ENCODE assay signal across 32 cellular contexts in the genomic region with DNA sequence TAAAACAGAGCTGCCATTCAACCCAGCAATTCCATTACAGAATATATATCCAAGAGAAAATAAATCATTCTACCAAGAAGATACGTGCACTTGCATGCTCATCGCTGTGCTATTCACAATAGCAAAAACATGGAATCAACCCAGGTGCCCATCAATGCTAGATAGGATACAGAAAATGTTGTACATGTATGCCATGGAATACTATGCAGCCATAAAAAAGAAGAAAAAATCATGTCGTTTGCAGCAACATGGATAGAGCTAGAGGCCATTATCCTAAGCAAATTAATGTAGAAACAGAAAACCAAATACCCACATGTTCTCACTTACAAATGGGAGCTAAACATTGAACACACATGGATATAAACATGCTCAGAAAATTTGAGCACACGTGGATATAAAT.
DNase-seq lines count a peak whose midpoint lies in the region; ATAC-seq, FAIRE-seq and TF ChIP-seq lines count a peak whose summit lies in the region.
"Had no signal": no experiment of that assay in that cellular context is flagged by ENCODE, and none has a peak within 500 bp of the region (broad histone marks: within the 10 kb centered on the region; RNA-seq: fewer than 3 reads in every experiment).

No MANE protein-coding gene starts in this region.

- H3K9me1 ChIP-seq in K562 (ENCODE audit: control insufficient read depth, insufficient read depth, low read length): no peaks in the 10 kb centered on the region

- H3K4me2 ChIP-seq in HepG2 (ENCODE audit: low read depth, low read length) (no peak overlapping the region), K562 (ENCODE audit: insufficient read depth, low read length) (no peak overlapping the region)
- H3K4me2 ChIP-seq: A549; BLaER1; BLaER1 treated with 17β-estradiol and CSF1 and Interleukin-3, amounts not matched to agents 10 nM and 100 nM had no signal

- CTCF ChIA-PET in HepG2 (lab: Yijun Ruan, JAX; ENCODE audit: low intra/inter-chr PET ratio, low total read pairs): no interaction called here
- CTCF ChIA-PET in HEK293 (lab: Yijun Ruan, JAX): interaction anchor here (0.6 to 1.0 kb wide), 4 partner anchors 11 to 456 kb away, joined by 3 to 5 read pairs (median 3); no protein-coding TSS in a partner anchor
- CTCF ChIA-PET in K562 (lab: Yijun Ruan, JAX; ENCODE audit: low intra/inter-chr PET ratio): no interaction called here

- H3K27ac ChIP-seq in HepG2 (ENCODE audit: extremely low read length, insufficient read depth, low read length) (no peak overlapping the region), right lobe of liver (no peak overlapping the region), HEK293 (ENCODE audit: extremely low read depth, low read depth, low read length) (no peak overlapping the region), K562 (ENCODE audit: extremely low read depth, low read depth, low read length) (no peak overlapping the region)
- H3K27ac ChIP-seq: 22Rv1; A549; BLaER1; BLaER1 treated with 17β-estradiol and CSF1 and Interleukin-3, amounts not matched to agents 10 nM and 100 nM; C4-2B had no signal

- DNase-seq in HepG2 (ENCODE audit: low spot score): no peak
- DNase-seq in right lobe of liver: no peak
- no peak for DNase-seq in K562 (ENCODE audit: extremely low read depth in 1 of 4, low spot score in 3 of 4)
- DNase-seq in DMS79 treated with DMSO at 0.1 percent for 48 hours (lab: John Stamatoyannopoulos, UW): no peak
- DNase-seq: 8988T; ACHN; AML-193; BE2C; C1 segment of cervical spinal cord; Caco-2; Calu3; CD4-positive, alpha-beta memory T cell; CD4-positive, alpha-beta T cell; CD4-positive, CD25-positive, alpha-beta regulatory T cell; CD8-positive, alpha-beta memory T cell; CD8-positive, alpha-beta T cell; COR-L47; DMS 273 treated with DMSO at 0.1 percent for 48 hours; DMS153; DMS53; DMS79; DND-41; EL had no signal

- no peaks in the 10 kb centered on the region for H3K9me3 ChIP-seq in HepG2 (ENCODE audit: low read length)
- H3K9me3 ChIP-seq in right lobe of liver: no peaks in the 10 kb centered on the region
- no peaks in the 10 kb centered on the region for H3K9me3 ChIP-seq in HEK293 (ENCODE audit: control insufficient read depth, insufficient read depth, low read depth, low read length)
- peaks cover 4% of the 10 kb centered on the region; the same call in 1 of the 2 replicates for H3K9me3 ChIP-seq in K562 (replicated peaks; ENCODE audit: control insufficient read depth, insufficient read depth, low read depth, low read length)
- H3K9me3 ChIP-seq: A549, BE2C had no signal

- in situ Hi-C loops in HepG2 (cut with HindIII; ENCODE audit: extremely low pct_ligation_motif_present, low pct_unique_long_range_greater_than_20kb) (no loop called here), K562 (cut with MboI) (no loop called here)

- H3K4me1 ChIP-seq in HepG2 (ENCODE audit: insufficient read depth, low read length) (peaks cover 7% of the 10 kb centered on the region), right lobe of liver (peaks cover 0 to 28% (median 9%) of the 10 kb centered on the region in 4 donors), HEK293 (ENCODE audit: control insufficient read depth, insufficient read depth, low read length) (no peaks in the 10 kb centered on the region), K562 (replicated peaks in 1 of 2; ENCODE audit: control insufficient read depth in 2 of 2, insufficient read depth in 2 of 2, low read length in 2 of 2) (peaks cover 0 to 3% of the 10 kb centered on the region in 2 experiments; a peak in 1 of 5 replicates)
- H3K4me1 ChIP-seq: A549, Caco-2 had no signal

- H2AFZ ChIP-seq in HepG2 (ENCODE audit: low read length) (no peak overlapping the region), K562 (ENCODE audit: low read depth, low read length) (no peak overlapping the region)

- no peak overlapping the region for H3K4me3 ChIP-seq in HepG2 (replicated peaks in 1 of 3; ENCODE audit: insufficient read depth in 1 of 3, low read depth in 2 of 3, low read length in 3 of 3)
- no peak overlapping the region for H3K4me3 ChIP-seq in right lobe of liver
- H3K4me3 ChIP-seq in HEK293 (ENCODE audit: low read depth, low read length): no peak overlapping the region
- H3K4me3 ChIP-seq in K562: no peak overlapping the region
- H3K4me3 ChIP-seq: A549; BLaER1; BLaER1 treated with 17β-estradiol and CSF1 and Interleukin-3, amounts not matched to agents 10 nM and 100 nM had no signal

- intact Hi-C loops in HepG2 (cut with micrococcal nuclease; ENCODE audit: unreplicated experiment) (no loop called here), right lobe of liver (cut with DNase I) (no loop called here), K562 (cut with micrococcal nuclease) (no loop called here)

- TF ChIP-seq RAD21 in HepG2 (CRISPR knock-in tag; IDR thresholded peaks at IDR 0.05) (no peak), K562 (CRISPR knock-in tag; conservative IDR thresholded peaks at IDR 0.05 in 1 of 2, IDR thresholded peaks at IDR 0.05 in 1 of 2) (no peak)

- H3K9ac ChIP-seq in HepG2 (ENCODE audit: insufficient read depth, low read depth, low read length) (no peak overlapping the region), K562 (ENCODE audit: insufficient read depth in 1 of 2, low read depth in 2 of 2, low read length in 2 of 2) (no peak overlapping the region)
- H3K9ac ChIP-seq: BLaER1; BLaER1 treated with 17β-estradiol and CSF1 and Interleukin-3, amounts not matched to agents 10 nM and 100 nM had no signal

- no peaks in the 10 kb centered on the region for H3K79me2 ChIP-seq in HepG2 (ENCODE audit: insufficient read depth, low read length)
- no peaks in the 10 kb centered on the region for H3K79me2 ChIP-seq in K562 (ENCODE audit: control insufficient read depth, insufficient read depth, low read length)

- no peaks in the 10 kb centered on the region for H3K27me3 ChIP-seq in HepG2 (ENCODE audit: control insufficient read depth in 1 of 2, insufficient read depth in 2 of 2, low read length in 2 of 2)
- no peaks in the 10 kb centered on the region for H3K27me3 ChIP-seq in right lobe of liver
- no peaks in the 10 kb centered on the region for H3K27me3 ChIP-seq in K562 (ENCODE audit: control insufficient read depth in 2 of 2, insufficient read depth in 2 of 2, low read length in 2 of 2)
- H3K27me3 ChIP-seq: BE2C; BLaER1; BLaER1 treated with 17β-estradiol and CSF1 and Interleukin-3, amounts not matched to agents 10 nM and 100 nM had no signal

- H3K36me3 ChIP-seq in HepG2 (replicated peaks in 1 of 2; ENCODE audit: control insufficient read depth in 1 of 2, insufficient read depth in 2 of 2, low read length in 2 of 2): no peaks in the 10 kb centered on the region
- no peaks in the 10 kb centered on the region for H3K36me3 ChIP-seq in right lobe of liver
- H3K36me3 ChIP-seq in HEK293 (ENCODE audit: control insufficient read depth in 2 of 2, insufficient read depth in 1 of 2, low read length in 2 of 2): no peaks in the 10 kb centered on the region
- no peaks in the 10 kb centered on the region for H3K36me3 ChIP-seq in K562 (ENCODE audit: control insufficient read depth, insufficient read depth, low read length)
- H3K36me3 ChIP-seq: BE2C; BLaER1; BLaER1 treated with 17β-estradiol and CSF1 and Interleukin-3, amounts not matched to agents 10 nM and 100 nM had no signal

- POLR2A ChIA-PET in HepG2 (lab: Yijun Ruan, JAX) (interaction anchor here (0.6 kb wide), 1 partner anchor 632 kb away, joined by 3 read pairs; no protein-coding TSS in a partner anchor), HEK293 (lab: Yijun Ruan, JAX) (no interaction called here), K562 (lab: Yijun Ruan, JAX) (interaction anchor here (1.1 kb wide), 1 partner anchor 635 kb away, joined by 3 read pairs; no protein-coding TSS in a partner anchor)

- FAIRE-seq in HepG2 (lab: Jason Lieb, UNC) (no peak), K562 (lab: Jason Lieb, UNC) (no peak)
- FAIRE-seq: A204.1, A549, D721Med had no signal

- H4K20me1 ChIP-seq in HepG2 (ENCODE audit: insufficient read depth, low read length) (no peaks in the 10 kb centered on the region), K562 (replicated peaks; ENCODE audit: control insufficient read depth, insufficient read depth, low read length) (no peaks in the 10 kb centered on the region)
- H4K20me1 ChIP-seq: BLaER1; BLaER1 treated with 17β-estradiol and CSF1 and Interleukin-3, amounts not matched to agents 10 nM and 100 nM had no signal

- TF ChIP-seq POLR2A in HepG2 (IDR thresholded peaks at IDR 0.05; ENCODE audit: insufficient read depth in 1 of 2, low read depth in 2 of 2, low read length in 2 of 2) (no peak), right lobe of liver (IDR thresholded peaks at IDR 0.05) (no peak), K562 (conservative IDR thresholded peaks at IDR 0.05) (no peak)

- TF ChIP-seq EP300 in HepG2 (IDR thresholded peaks at IDR 0.05; ENCODE audit: low read depth in 2 of 2, low read length in 2 of 2) (no peak), HepG2 (CRISPR knock-in tag; IDR thresholded peaks at IDR 0.05; ENCODE audit: borderline replicate concordance) (no peak), K562 (IDR thresholded peaks at IDR 0.05; ENCODE audit: low read length) (no peak)

- ATAC-seq in HepG2: no peak
- no peak for ATAC-seq in right lobe of liver
- no peak for ATAC-seq in K562
- no peak for ATAC-seq in GM21528 (IDR thresholded peaks at IDR 0.05; ENCODE audit: low FRiP score, unreplicated experiment)
- ATAC-seq: A549; CD8-positive, alpha-beta T cell had no signal

- WGBS in HepG2 (ENCODE audit: low lambda C conversion rate): 31% methylated on average over 4 of the region's 4 CpGs
- WGBS in right lobe of liver (ENCODE audit: insufficient coverage, low coverage, low lambda C conversion rate, missing lambda C conversion rate): 87% methylated on average over 4 of the region's 4 CpGs
- 16% methylated on average over 4 of the region's 4 CpGs for WGBS in K562 (ENCODE audit: insufficient coverage, low coverage, missing lambda C conversion rate)

- BruUV-seq in HepG2 (replicated peaks; lab: Mats Ljungman, UMichigan) (no TSS peak), K562 (replicated peaks; lab: Mats Ljungman, UMichigan) (no TSS peak)

- TF ChIP-seq CTCF in HepG2 (CRISPR knock-in tag; IDR thresholded peaks at IDR 0.05): no peak
- TF ChIP-seq CTCF in right lobe of liver (IDR thresholded peaks at IDR 0.05): no peak
- TF ChIP-seq CTCF in HEK293 (tag by site-specific recombination; IDR thresholded peaks at IDR 0.05): no peak
- no peak for TF ChIP-seq CTCF in K562 (IDR thresholded peaks at IDR 0.05 in 2 of 3, conservative IDR thresholded peaks at IDR 0.05 in 1 of 3; ENCODE audit: insufficient read depth in 2 of 3, low read depth in 1 of 3, low read length in 3 of 3)

TF ChIP-seq in HepG2, 621 proteins besides CTCF, POLR2A, EP300 and RAD21 (continues in another document):
- no peak for TF ChIP-seq RBAK (CRISPR knock-in tag; IDR thresholded peaks at IDR 0.05)

TF ChIP-seq in HEK293, 187 proteins besides CTCF, POLR2A, EP300 and RAD21 (continues in another document):
- TF ChIP-seq ZNF48 (tag by site-specific recombination; IDR thresholded peaks at IDR 0.05) (no peak), MZF1 (tag by site-specific recombination; IDR thresholded peaks at IDR 0.05; ENCODE audit: borderline replicate concordance) (no peak), ZNF146 (tag by site-specific recombination; IDR thresholded peaks at IDR 0.05) (peak; percentile 51)

TF ChIP-seq in K562, 482 proteins besides CTCF, POLR2A, EP300 and RAD21:
- TF ChIP-seq PHF8 (IDR thresholded peaks at IDR 0.05; ENCODE audit: borderline replicate concordance, low read length) (no peak), ZNF146 (CRISPR knock-in tag; IDR thresholded peaks at IDR 0.05; ENCODE audit: unreplicated experiment) (peak; percentile 77)
TF ChIP-seq in K562: peak in this region for 1.
